ENCODE assay signal across 9 cellular contexts in genomic region chr9:121073038-121073437, GRCh38. TPM values are rescaled to one million over a fixed set of nuclear protein-coding genes. Genes with fewer than 3 reads are reported as not detected.
A peak's percentile ranks its signal among the peaks of the same experiment; 100 is the strongest.
DNase-seq lines count a peak whose midpoint lies in the region; ATAC-seq and TF ChIP-seq lines count a peak whose summit lies in the region.
"Had no signal": no experiment of that assay in that cellular context is flagged by ENCODE, and none has a peak within 500 bp of the region (broad histone marks: within the 10 kb centered on the region; RNA-seq: fewer than 3 reads in every experiment).

No MANE protein-coding gene starts in this region.

- no peaks in the 10 kb centered on the region for H3K27me3 ChIP-seq in SJCRH30
- H3K27me3 ChIP-seq: foreskin keratinocyte had no signal

- no peaks in the 10 kb centered on the region for H3K36me3 ChIP-seq in SJCRH30

- CTCF ChIA-PET in RWPE1 (lab: Yijun Ruan, JAX) = interaction anchor here (0.6 to 1.1 kb wide), 2 partner anchors 92 to 112 kb away, joined by 3 read pairs; no protein-coding TSS in a partner anchor

- H3K27ac ChIP-seq in RWPE1 (peak overlapping the region; percentile 98), SJCRH30 (no peak overlapping the region)
- H3K27ac ChIP-seq: foreskin keratinocyte had no signal

- peaks cover 4% of the 10 kb centered on the region; the same call in 1 of the 2 replicates for H3K9me3 ChIP-seq in SJCRH30 (replicated peaks)

- H3K4me3 ChIP-seq in fibroblast of the aortic adventitia (ENCODE audit: low read depth, low read length) (peak overlapping the region; percentile 42), SJCRH30 (no peak overlapping the region)

- no peak for TF ChIP-seq CTCF in RWPE1 (conservative IDR thresholded peaks at IDR 0.05; ENCODE audit: low read depth)
- no peak for TF ChIP-seq CTCF in fibroblast of the aortic adventitia (IDR thresholded peaks at IDR 0.05; ENCODE audit: insufficient read depth, low read length)

- DNase-seq in SIG-M5 treated with dmso at 0.1 percent for 504 hours (lab: John Stamatoyannopoulos, UW; ENCODE audit: unreplicated experiment) (peak; percentile 88), SIG-M5 (lab: John Stamatoyannopoulos, UW) (no peak), RWPE1 (ENCODE audit: low spot score) (peak; percentile 36), fibroblast of the aortic adventitia (ENCODE audit: low read depth) (peak; percentile 95), stromal cell of bone marrow (ENCODE audit: low read depth) (peak; percentile 70), left lobe of liver (ENCODE audit: low spot score) (no peak), amniotic stem cell (lab: John Stamatoyannopoulos, UW) (no peak), SJCRH30 (no peak)

- POLR2A ChIA-PET in RWPE1 (lab: Yijun Ruan, JAX; ENCODE audit: low non-redundant PET) = no interaction called here

- H3K4me1 ChIP-seq in SJCRH30 = peaks cover 4% of the 10 kb centered on the region
- H3K4me1 ChIP-seq: foreskin keratinocyte had no signal

- ATAC-seq in left lobe of liver = no peak
- ATAC-seq: foreskin keratinocyte had no signal

RNA-seq across cellular contexts. Expression of gene CNTRL, which starts 1.7 kb away (rescaled TPM):
- total RNA-seq in fibroblast of the aortic adventitia (ENCODE audit: low replicate concordance) = 11.2 and 15.2 TPM in 2 replicates
- total RNA-seq in left lobe of liver = 3.6 TPM
- total RNA-seq in SJCRH30 (2014; rRNA removed; shearing (Covaris generic)) = 32.8 and 40.6 TPM in 2 replicates

RNA-seq across cellular contexts. Expression of gene C5, which starts 23.0 kb away (rescaled TPM):
- total RNA-seq in fibroblast of the aortic adventitia (ENCODE audit: low replicate concordance) (2.9 and 13.8 TPM in 2 replicates), left lobe of liver (386 TPM)
- 2.6 and 3.0 TPM in 2 replicates for total RNA-seq in SJCRH30 (2014; rRNA removed; shearing (Covaris generic))

Comparison
In these comparisons a context has a peak if more than half of its experiments do, and no peak if none do; other contexts are left out.
1. DNase-seq: peak in SIG-M5 treated with dmso at 0.1 percent for 504 hours (single experiment), RWPE1 (single experiment), fibroblast of the aortic adventitia (single experiment) and stromal cell of bone marrow (single experiment); none in SIG-M5 (single experiment), left lobe of liver (single experiment), amniotic stem cell (single experiment) and SJCRH30 (0 of 2).
2. RNA of gene C5, which starts 23.0 kb away (total RNA-seq): 386 TPM in left lobe of liver (single experiment); 2.9 to 13.8 TPM in fibroblast of the aortic adventitia and 2.6 to 3.0 TPM in SJCRH30; every median in the first group is over 10 times any median in the second.